In the genomic region with DNA sequence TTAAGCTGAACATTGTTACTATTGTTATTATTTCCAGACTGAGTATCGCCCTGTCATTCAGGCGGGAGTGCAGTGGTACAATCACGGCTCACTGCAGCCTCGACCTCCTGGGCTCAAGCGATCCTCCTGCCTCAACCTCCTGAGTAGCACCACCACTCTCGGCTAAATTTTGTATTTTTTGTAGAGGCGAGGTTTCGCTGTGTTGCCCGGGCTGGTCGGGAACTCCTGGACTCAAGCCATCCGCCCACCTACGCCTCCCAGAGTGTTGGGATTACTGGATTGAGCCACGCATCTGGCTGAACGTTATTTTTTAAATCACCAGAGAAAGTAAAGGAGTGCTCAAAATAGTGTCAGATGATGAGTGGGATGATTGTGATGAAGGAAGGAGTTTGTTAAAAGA, we compare ENCODE assay signal across 11 cellular contexts. TPM values are rescaled to one million over a fixed set of nuclear protein-coding genes. Genes with fewer than 3 reads are reported as not detected.
A peak's percentile ranks its signal among the peaks of the same experiment; 100 is the strongest.
DNase-seq lines count a peak whose midpoint lies in the region; ATAC-seq, FAIRE-seq and TF ChIP-seq lines count a peak whose summit lies in the region.
"Had no signal": no experiment of that assay in that cellular context is flagged by ENCODE, and none has a peak within 500 bp of the region (broad histone marks: within the 10 kb centered on the region; RNA-seq: fewer than 3 reads in every experiment).

No MANE protein-coding gene starts in this region.

- no peak overlapping the region for H2AFZ ChIP-seq in Loucy (ENCODE audit: low read length)

- H3K36me3 Mint-ChIP-seq in Calu3 (ENCODE audit: insufficient read depth, unreplicated experiment) (peaks cover 56% of the 10 kb centered on the region), MCF 10A (ENCODE audit: insufficient read depth, unreplicated experiment) (peaks cover 20% of the 10 kb centered on the region)
- H3K36me3 Mint-ChIP-seq in natural killer cell treated with Interleukin-12 subunit alpha and Interleukin-12 subunit beta and Interleukin-15 and Interleukin-18, amount 100 ng/mL, for 72 hours = no peaks in the 10 kb centered on the region

- DNase-seq in Calu3 = no peak
- DNase-seq in MCF 10A (ENCODE audit: unreplicated experiment) = no peak
- no peak for DNase-seq in natural killer cell treated with Interleukin-12 subunit alpha and Interleukin-12 subunit beta and Interleukin-15 and Interleukin-18, amount 100 ng/mL, for 72 hours (ENCODE audit: low spot score)
- no peak for DNase-seq in HTR-8/SVneo (ENCODE audit: insufficient read length, low spot score)
- no peak for DNase-seq in D341Med (ENCODE audit: low spot score)

- POLR2A ChIA-PET in MCF 10A (lab: Yijun Ruan, JAX) = interaction anchor here (1.4 to 8.8 kb wide), 7 partner anchors 9 to 272 kb away, joined by 3 to 169 read pairs (median 8); a partner anchor contains a TSS

- peak overlapping the region; percentile 98 for H3K4me3 ChIP-seq in Loucy (ENCODE audit: low read length, poor library complexity, severe bottlenecking)

- no peaks in the 10 kb centered on the region for H3K9me3 Mint-ChIP-seq in Calu3 (ENCODE audit: low read depth, unreplicated experiment)
- H3K9me3 Mint-ChIP-seq in MCF 10A (ENCODE audit: unreplicated experiment) = no peaks in the 10 kb centered on the region
- no peaks in the 10 kb centered on the region for H3K9me3 Mint-ChIP-seq in natural killer cell treated with Interleukin-12 subunit alpha and Interleukin-12 subunit beta and Interleukin-15 and Interleukin-18, amount 100 ng/mL, for 72 hours

- peaks cover 18% of the 10 kb centered on the region for H3K4me1 ChIP-seq in Loucy (ENCODE audit: insufficient read depth, low read length, poor library complexity, severe bottlenecking)

- CTCF ChIA-PET in Calu3 (lab: Charles Lee) (no interaction called here), MCF 10A (lab: Yijun Ruan, JAX) (interaction anchor here (0.6 to 1.4 kb wide), 3 partner anchors 9 to 44 kb away, joined by 3 to 5 read pairs (median 3); no protein-coding TSS in a partner anchor)

- H3K4me1 Mint-ChIP-seq in Calu3 (ENCODE audit: low read depth, unreplicated experiment) = peaks cover 10% of the 10 kb centered on the region
- H3K4me1 Mint-ChIP-seq in MCF 10A (ENCODE audit: insufficient read depth, unreplicated experiment) = peaks cover 11% of the 10 kb centered on the region
- H3K4me1 Mint-ChIP-seq in natural killer cell treated with Interleukin-12 subunit alpha and Interleukin-12 subunit beta and Interleukin-15 and Interleukin-18, amount 100 ng/mL, for 72 hours (ENCODE audit: low read depth in 2 of 2) = peaks cover 10 to 13% of the 10 kb centered on the region in 2 donors

- no peak for FAIRE-seq in HTR-8/SVneo (lab: Jason Lieb, UNC)

- H3K79me2 ChIP-seq in Loucy (ENCODE audit: insufficient read depth, low read length) = peaks cover 45% of the 10 kb centered on the region

- H3K36me3 ChIP-seq in Loucy (ENCODE audit: insufficient read depth, low read length) = no peaks in the 10 kb centered on the region
- H3K36me3 ChIP-seq: right atrium auricular region had no signal

- peak overlapping the region; percentile 76 for H3K4me3 Mint-ChIP-seq in Calu3 (ENCODE audit: low read depth, unreplicated experiment)
- peak overlapping the region; percentile 89 for H3K4me3 Mint-ChIP-seq in MCF 10A (ENCODE audit: unreplicated experiment)
- peak overlapping the region; percentile 97 for H3K4me3 Mint-ChIP-seq in natural killer cell treated with Interleukin-12 subunit alpha and Interleukin-12 subunit beta and Interleukin-15 and Interleukin-18, amount 100 ng/mL, for 72 hours

- peaks cover 30% of the 10 kb centered on the region for H4K20me1 ChIP-seq in Loucy (ENCODE audit: insufficient read depth, low read length, poor library complexity, severe bottlenecking)

- H3K4me2 ChIP-seq in Loucy (ENCODE audit: low read depth, low read length, poor library complexity, severe bottlenecking) = peak overlapping the region; percentile 73

- intact Hi-C loops in Calu3 (cut with micrococcal nuclease; ENCODE audit: unreplicated experiment) (no loop called here), MCF 10A (cut with micrococcal nuclease) (no loop called here)

- no peaks in the 10 kb centered on the region for H3K27me3 Mint-ChIP-seq in Calu3 (ENCODE audit: unreplicated experiment)
- no peaks in the 10 kb centered on the region for H3K27me3 Mint-ChIP-seq in MCF 10A (ENCODE audit: insufficient read depth, unreplicated experiment)
- no peaks in the 10 kb centered on the region for H3K27me3 Mint-ChIP-seq in natural killer cell treated with Interleukin-12 subunit alpha and Interleukin-12 subunit beta and Interleukin-15 and Interleukin-18, amount 100 ng/mL, for 72 hours

- 0 out of 2 replicates have a peak, but pooled peaks cover 3% of the 10 kb centered on the region for H3F3A ChIP-seq in Loucy (ENCODE audit: low read depth)

- H3K9me3 ChIP-seq in Loucy (ENCODE audit: insufficient read depth, low read depth, low read length) = no peaks in the 10 kb centered on the region
- H3K9me3 ChIP-seq: right atrium auricular region had no signal

- ATAC-seq in natural killer cell treated with Interleukin-12 subunit alpha and Interleukin-12 subunit beta and Interleukin-15 and Interleukin-18, amount 100 ng/mL, for 72 hours = no peak
- ATAC-seq in HG02678 (IDR thresholded peaks at IDR 0.05; ENCODE audit: unreplicated experiment) = no peak
- ATAC-seq in HG02623 (IDR thresholded peaks at IDR 0.05; ENCODE audit: unreplicated experiment) = no peak
- ATAC-seq: Right ventricle myocardium inferior had no signal

- H3K9me2 ChIP-seq in Loucy (replicated peaks; ENCODE audit: low read depth, low read length) = no peaks in the 10 kb centered on the region

- no peak for TF ChIP-seq CTCF in Calu3 (IDR thresholded peaks at IDR 0.05; ENCODE audit: unreplicated experiment)
- TF ChIP-seq CTCF in Loucy (conservative IDR thresholded peaks at IDR 0.05; ENCODE audit: low read length) = no peak
- no peak for TF ChIP-seq CTCF in MCF 10A (IDR thresholded peaks at IDR 0.05; ENCODE audit: unreplicated experiment)

- H3K27ac Mint-ChIP-seq in Calu3 (ENCODE audit: unreplicated experiment) = peak overlapping the region; percentile 86
- H3K27ac Mint-ChIP-seq in MCF 10A (ENCODE audit: low read depth, unreplicated experiment) = peak overlapping the region; percentile 99
- H3K27ac Mint-ChIP-seq in natural killer cell treated with Interleukin-12 subunit alpha and Interleukin-12 subunit beta and Interleukin-15 and Interleukin-18, amount 100 ng/mL, for 72 hours = peak overlapping the region; percentile 88 to 92

- peak overlapping the region; percentile 94 for H3K9ac ChIP-seq in Loucy (ENCODE audit: low read depth, low read length, poor library complexity, severe bottlenecking)

- H3K27me3 ChIP-seq in Loucy (ENCODE audit: insufficient read depth, low read length, poor library complexity, severe bottlenecking) = peaks cover 3% of the 10 kb centered on the region
- H3K27me3 ChIP-seq: right atrium auricular region had no signal

- BruUV-seq in Calu3 (replicated peaks; lab: Mats Ljungman, UMichigan) (no TSS peak), MCF 10A (replicated peaks; lab: Mats Ljungman, UMichigan) (no TSS peak)

RNA-seq across cellular contexts. Expression of a gene that starts 1.4 kb away (rescaled TPM):
- total RNA-seq in Calu3 (2022) (256 and 275 TPM in 2 replicates), MCF 10A (2022) (184 and 198 TPM in 2 replicates)
- total RNA-seq in natural killer cell treated with Interleukin-12 subunit alpha and Interleukin-12 subunit beta and Interleukin-15 and Interleukin-18, amount 100 ng/mL, for 72 hours = 100 to 1,000 TPM; 340 to 514 TPM

RNA-seq across cellular contexts. Expression of a gene that starts 26.6 kb away (rescaled TPM):
- 2.5 and 3.4 TPM in 2 replicates for total RNA-seq in Calu3 (2022)
- 2.2 and 2.6 TPM in 2 replicates for total RNA-seq in MCF 10A (2022)
- total RNA-seq in natural killer cell treated with Interleukin-12 subunit alpha and Interleukin-12 subunit beta and Interleukin-15 and Interleukin-18, amount 100 ng/mL, for 72 hours = 1 to 10 TPM; 3.5 to 5.7 TPM

RNA-seq across cellular contexts. Expression of a gene that starts 38.9 kb away (rescaled TPM):
- total RNA-seq in Calu3 (2022) (not detected in 2 replicates), MCF 10A (2022) (not detected in 2 replicates)
- not detected for total RNA-seq in natural killer cell treated with Interleukin-12 subunit alpha and Interleukin-12 subunit beta and Interleukin-15 and Interleukin-18, amount 100 ng/mL, for 72 hours
- total RNA-seq: M059J, right atrium auricular region, Right ventricle myocardium inferior had no signal
